Comparison of ENCODE assay signal across 10 cellular contexts in genomic region chr5:172444110-172444510, GRCh38. TPM values are rescaled to one million over a fixed set of nuclear protein-coding genes. Genes with fewer than 3 reads are reported as not detected.
DNase-seq lines count a peak whose midpoint lies in the region; ATAC-seq and TF ChIP-seq lines count a peak whose summit lies in the region.
"Had no signal": no experiment of that assay in that cellular context is flagged by ENCODE, and none has a peak within 500 bp of the region (broad histone marks: within the 10 kb centered on the region; RNA-seq: fewer than 3 reads in every experiment).

No MANE protein-coding gene starts in this region.

- H3K4me3 ChIP-seq in MG63 (no peak overlapping the region), cardiac fibroblast (replicated peaks in 1 of 2; ENCODE audit: low read depth in 2 of 2, low read length in 2 of 2) (no peak overlapping the region), left lung (no peak overlapping the region), testis (no peak overlapping the region)
- H3K4me3 ChIP-seq: mucosa of descending colon had no signal

- WGBS in testis, 2 donors, result 88% methylated on average over 4 of the region's 4 CpGs

- H3K4me1 ChIP-seq in left lung (peaks cover 18 to 66% of the 10 kb centered on the region in 2 donors), testis (peaks cover 34% of the 10 kb centered on the region)

- H3K36me3 ChIP-seq in MG63, result peaks cover 3% of the 10 kb centered on the region; the same call in 1 of the 2 replicates
- H3K36me3 ChIP-seq in left lung, result peaks cover 0 to 2% of the 10 kb centered on the region in 2 donors
- H3K36me3 ChIP-seq in testis (ENCODE audit: low read depth, missing control alignments), result no peaks in the 10 kb centered on the region

- H3K27me3 ChIP-seq in MG63 (no peaks in the 10 kb centered on the region), left lung (no peaks in the 10 kb centered on the region), testis (no peaks in the 10 kb centered on the region)

- ATAC-seq in left lung (no peak), HG02981 (IDR thresholded peaks at IDR 0.05; ENCODE audit: unreplicated experiment) (no peak), HG03571 (IDR thresholded peaks at IDR 0.05; ENCODE audit: unreplicated experiment) (no peak)

- DNase-seq in MG63 (peak; percentile 72), cardiac fibroblast (ENCODE audit: low read depth in 2 of 2) (peak; percentile 70 to 82), left lung (peak; percentile 12 to 25), testis (no peak), medulla oblongata (ENCODE audit: extremely low spot score) (no peak)
- DNase-seq in activated CD4-positive, CD25-positive, alpha-beta regulatory T cell treated with anti-CD3 and anti-CD28 coated beads, Interleukin-2, amount 50 U/mL, for 72 hours, result no peak
- DNase-seq: NCI-H526 had no signal

- H3K27ac ChIP-seq in left lung (peak overlapping the region; percentile 28 to 69), testis (peak overlapping the region; percentile 65 to 85)

- H3K9me3 ChIP-seq in MG63, result no peaks in the 10 kb centered on the region
- no peaks in the 10 kb centered on the region for H3K9me3 ChIP-seq in left lung
- H3K9me3 ChIP-seq in testis, result no peaks in the 10 kb centered on the region
- H3K9me3 ChIP-seq: mucosa of descending colon had no signal

- TF ChIP-seq CTCF in cardiac fibroblast (IDR thresholded peaks at IDR 0.05; ENCODE audit: low read depth, low read length), result no peak
- TF ChIP-seq CTCF in left lung (IDR thresholded peaks at IDR 0.05), result no peak
- no peak for TF ChIP-seq CTCF in testis (IDR thresholded peaks at IDR 0.05)

- no peak for TF ChIP-seq POLR2A in testis (IDR thresholded peaks at IDR 0.05)

- intact Hi-C loops in left lung (cut with DNase I), result no loop called here
- intact Hi-C loops in testis (cut with DNase I; ENCODE audit: low total_unique reads), result no loop called here

RNA-seq across cellular contexts. Expression of gene SH3PXD2B, which starts 10.2 kb away (rescaled TPM):
- total RNA-seq in MG63 (2014; rRNA removed; shearing (Covaris generic); ENCODE audit: low replicate concordance), result 4.4 and 15.2 TPM in 2 replicates
- total RNA-seq in left lung (10 to 100 TPM; 50.7 to 57.5 TPM), testis (10 to 100 TPM; 18.3 to 29.4 TPM)
- polyA plus RNA-seq in testis (ENCODE audit: insufficient read depth, low read depth, low replicate concordance), result 20.2 TPM

Comparison
In these comparisons a context has a peak if more than half of its experiments do, and no peak if none do; other contexts are left out.
1. DNase-seq: peak in MG63 (single experiment), cardiac fibroblast (2 of 2) and left lung (2 of 2); none in testis (single experiment), medulla oblongata (single experiment) and activated CD4-positive, CD25-positive, alpha-beta regulatory T cell treated with anti-CD3 and anti-CD28 coated beads, Interleukin-2, amount 50 U/mL, for 72 hours (single experiment).